In the genomic region with DNA sequence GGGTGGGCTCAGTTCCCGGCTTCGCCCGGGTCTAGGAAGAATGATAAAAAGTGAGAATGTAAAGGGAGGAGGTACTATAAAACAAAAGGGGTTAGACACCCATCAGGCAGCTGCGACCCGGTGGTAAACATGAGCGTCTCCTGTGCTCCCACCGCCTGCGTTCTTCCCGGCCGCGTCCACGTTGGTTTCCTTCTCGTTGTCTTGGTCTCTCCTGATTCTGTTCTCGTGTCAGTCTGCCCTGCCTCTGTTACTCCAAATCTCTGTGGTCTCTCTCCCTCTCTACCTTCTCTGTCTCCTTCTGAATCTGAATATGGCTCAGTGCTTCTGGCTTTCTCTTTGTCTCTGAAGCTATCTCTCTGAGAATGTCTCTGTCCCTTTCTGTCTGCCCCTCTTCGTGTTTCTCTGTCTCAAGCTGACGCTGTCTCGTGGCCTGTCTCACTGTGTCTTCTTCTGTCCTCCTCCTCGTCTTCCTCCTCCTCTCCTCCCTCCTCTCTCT, we compare ENCODE assay signal across 9 cellular contexts. TPM values are rescaled to one million over a fixed set of nuclear protein-coding genes. Genes with fewer than 3 reads are reported as not detected.
DNase-seq lines count a peak whose midpoint lies in the region; ATAC-seq and FAIRE-seq lines count a peak whose summit lies in the region.
"Had no signal": no experiment of that assay in that cellular context is flagged by ENCODE, and none has a peak within 500 bp of the region (broad histone marks: within the 10 kb centered on the region; RNA-seq: fewer than 3 reads in every experiment).

No MANE protein-coding gene starts in this region.

- H3K4me3 Mint-ChIP-seq in central memory CD8-positive, alpha-beta T cell = peak overlapping the region; percentile 64
- H3K4me3 Mint-ChIP-seq in naive thymus-derived CD8-positive, alpha-beta T cell = peak overlapping the region; percentile 16 to 88 (median 69)

- no peak for ATAC-seq in central memory CD8-positive, alpha-beta T cell (replicated peaks; ENCODE audit: extremely low read depth, poor library complexity, severe bottlenecking)
- ATAC-seq in naive thymus-derived CD8-positive, alpha-beta T cell = peak in 1 of 2 donors; percentile 32

- peaks cover 14% of the 10 kb centered on the region for H3K4me1 Mint-ChIP-seq in central memory CD8-positive, alpha-beta T cell
- H3K4me1 Mint-ChIP-seq in naive thymus-derived CD8-positive, alpha-beta T cell = peaks cover 13 to 20% (median 18%) of the 10 kb centered on the region in 4 donors

- no peak for FAIRE-seq in GM19239 (lab: Jason Lieb, UNC)

- H3K9me3 Mint-ChIP-seq in central memory CD8-positive, alpha-beta T cell = no peaks in the 10 kb centered on the region
- H3K9me3 Mint-ChIP-seq in naive thymus-derived CD8-positive, alpha-beta T cell = no peaks in the 10 kb centered on the region

- POLR2A ChIA-PET in naive thymus-derived CD8-positive, alpha-beta T cell (lab: Charles Lee) = no interaction called here

- H3K36me3 Mint-ChIP-seq in central memory CD8-positive, alpha-beta T cell (ENCODE audit: insufficient read depth) = peaks cover 2% of the 10 kb centered on the region
- no peaks in the 10 kb centered on the region for H3K36me3 Mint-ChIP-seq in naive thymus-derived CD8-positive, alpha-beta T cell

- peak; percentile 34 for DNase-seq in AG08396 (ENCODE audit: low spot score)
- peak; percentile 40 for DNase-seq in GM19239 (ENCODE audit: insufficient read length, low spot score)
- DNase-seq in central memory CD8-positive, alpha-beta T cell (ENCODE audit: low spot score in 2 of 2) = no peak
- no peak for DNase-seq in naive thymus-derived CD8-positive, alpha-beta T cell
- DNase-seq in SHP77 treated with DMSO at 0.1 percent for 48 hours (lab: John Stamatoyannopoulos, UW) = no peak
- DNase-seq in NCI-H1048 (lab: John Stamatoyannopoulos, UW) = no peak
- DNase-seq in activated CD4-positive, CD25-positive, alpha-beta regulatory T cell treated with anti-CD3 and anti-CD28 coated beads, Interleukin-2, amount 50 U/mL, for 72 hours = no peak
- no peak for DNase-seq in activated gamma-delta T cell treated with Interleukin-2 at 50 U/mL for 16 hours
- DNase-seq: NCI-H524 treated with DMSO at 0.1 percent for 48 hours had no signal

- no peak overlapping the region for H3K27ac Mint-ChIP-seq in central memory CD8-positive, alpha-beta T cell (ENCODE audit: low read depth)
- peak overlapping the region in 2 of 10 donors; percentile 9 to 63 for H3K27ac Mint-ChIP-seq in naive thymus-derived CD8-positive, alpha-beta T cell

- peaks cover 69% of the 10 kb centered on the region for H3K27me3 Mint-ChIP-seq in central memory CD8-positive, alpha-beta T cell
- H3K27me3 Mint-ChIP-seq in naive thymus-derived CD8-positive, alpha-beta T cell = peaks cover 39 to 73% (median 49%) of the 10 kb centered on the region in 5 donors

RNA-seq across cellular contexts. Expression of gene FOXP4, which starts 41.6 kb away (rescaled TPM):
- total RNA-seq in naive thymus-derived CD8-positive, alpha-beta T cell = 1 to 10 TPM; 3.9 to 5.1 TPM
- polyA plus RNA-seq in naive thymus-derived CD8-positive, alpha-beta T cell = under 1 TPM; 0.07 to 0.19 (median 0.15) TPM

Comparison
In these comparisons a context has a peak if more than half of its experiments do, and no peak if none do; other contexts are left out.
1. DNase-seq: peak in AG08396 (single experiment) and GM19239 (single experiment); none in central memory CD8-positive, alpha-beta T cell (0 of 2), naive thymus-derived CD8-positive, alpha-beta T cell (0 of 10), SHP77 treated with DMSO at 0.1 percent for 48 hours (single experiment), NCI-H1048 (single experiment), activated CD4-positive, CD25-positive, alpha-beta regulatory T cell treated with anti-CD3 and anti-CD28 coated beads, Interleukin-2, amount 50 U/mL, for 72 hours (single experiment) and activated gamma-delta T cell treated with Interleukin-2 at 50 U/mL for 16 hours (single experiment).